Comparison of ENCODE assay signal across 13 cellular contexts in genomic region chr1:41870076-41870562, GRCh38. TPM values are rescaled to one million over a fixed set of nuclear protein-coding genes. Genes with fewer than 3 reads are reported as not detected.
DNase-seq lines count a peak whose midpoint lies in the region; ATAC-seq, FAIRE-seq and TF ChIP-seq lines count a peak whose summit lies in the region.
"Had no signal": no experiment of that assay in that cellular context is flagged by ENCODE, and none has a peak within 500 bp of the region (broad histone marks: within the 10 kb centered on the region; RNA-seq: fewer than 3 reads in every experiment).

No MANE protein-coding gene starts in this region.

- no peak overlapping the region for H3K9ac ChIP-seq in GM12878 (ENCODE audit: control insufficient read depth, insufficient read depth, low read length)
- H3K9ac ChIP-seq: KMS-11 had no signal

- no peaks in the 10 kb centered on the region for H3K27me3 ChIP-seq in GM12878 (replicated peaks in 1 of 2; ENCODE audit: control insufficient read depth in 2 of 2, insufficient read depth in 2 of 2, low read length in 1 of 2)
- H3K27me3 ChIP-seq: ovary had no signal

- BruUV-seq in GM12878 (replicated peaks; lab: Mats Ljungman, UMichigan) = no TSS peak

- SMC1A ChIA-PET in GM12878 (lab: Charles Lee; ENCODE audit: uncharacterized antibody, unreplicated experiment) = interaction anchor here (1.0 to 4.5 kb wide), 9 partner anchors 9 to 296 kb away, joined by 3 to 22 read pairs (median 6); no protein-coding TSS in a partner anchor

- no peaks in the 10 kb centered on the region; a peak in 1 of 4 replicates for H3K36me3 ChIP-seq in GM12878 (ENCODE audit: control insufficient read depth in 2 of 2, insufficient read depth in 2 of 2, low read length in 1 of 2)
- H3K36me3 ChIP-seq: ovary had no signal

- FAIRE-seq in GM12878 (lab: Jason Lieb, UNC) = no peak

- no peak for DNase-seq in activated CD4-positive, CD25-positive, alpha-beta regulatory T cell treated with anti-CD3 and anti-CD28 coated beads, Interleukin-2, amount 50 U/mL, for 72 hours
- DNase-seq in MV-4-11 (lab: John Stamatoyannopoulos, UW) = peak; percentile 79
- DNase-seq in GM12878 (ENCODE audit: low read depth, low spot score) = no peak
- DNase-seq in renal cortical epithelial cell (ENCODE audit: low read depth) = peak; percentile 85
- DNase-seq in NCI-H128 (lab: John Stamatoyannopoulos, UW; ENCODE audit: unreplicated experiment) = no peak
- DNase-seq in NCI-H2081 (lab: John Stamatoyannopoulos, UW) = no peak
- DNase-seq: erythroblast, NCI-H526 treated with DMSO at 0.1 percent for 48 hours, ovary had no signal

- TF ChIP-seq EP300 in GM12878 (IDR thresholded peaks at IDR 0.05; ENCODE audit: borderline replicate concordance in 1 of 2, control insufficient read depth in 1 of 2, low read depth in 2 of 2, low read length in 2 of 2) = peak; percentile 47 to 88; a peak in 2 of 4 replicates

- RAD21 ChIA-PET in GM12878 (lab: Charles Lee; ENCODE audit: unreplicated experiment) = interaction anchor here (0.9 to 2.8 kb wide), 7 partner anchors 12 to 304 kb away, joined by 3 to 10 read pairs (median 5); no protein-coding TSS in a partner anchor

- POLR2A ChIA-PET in GM12878 (lab: Charles Lee) = interaction anchor here (0.9 to 1.2 kb wide), 2 partner anchors 9 to 81 kb away, joined by 3 read pairs; no protein-coding TSS in a partner anchor

- H3K4me3 ChIP-seq in GM12878 = no peak overlapping the region
- H3K4me3 ChIP-seq: ovary had no signal

- no peak for TF ChIP-seq RAD21 in GM12878 (IDR thresholded peaks at IDR 0.05; ENCODE audit: insufficient read depth, low read depth, low read length)

- CTCF ChIA-PET in GM12878 (lab: Yijun Ruan, JAX) = interaction anchor here (0.7 to 4.6 kb wide), 12 partner anchors 11 to 295 kb away, joined by 3 to 35 read pairs (median 6); no protein-coding TSS in a partner anchor

- TF ChIP-seq POLR2A in GM12878 (IDR thresholded peaks at IDR 0.05; ENCODE audit: low read depth, low read length) = no peak

- TF ChIP-seq CTCF in GM12878 (IDR thresholded peaks at IDR 0.05 in 2 of 3, conservative IDR thresholded peaks at IDR 0.05 in 1 of 3; ENCODE audit: control insufficient read depth in 2 of 3, extremely low read depth in 1 of 3, insufficient read depth in 1 of 3, low read depth in 3 of 3, low read length in 3 of 3) = no peak

- no peaks in the 10 kb centered on the region for H3K79me2 ChIP-seq in GM12878 (ENCODE audit: control insufficient read depth, insufficient read depth, low read length)

- peaks cover 19% of the 10 kb centered on the region for H3K4me1 ChIP-seq in GM12878 (ENCODE audit: control insufficient read depth, insufficient read depth, low read length)

- no peak overlapping the region for H2AFZ ChIP-seq in GM12878 (ENCODE audit: control insufficient read depth, low read depth, low read length)

- peak; percentile 70 to 71 for ATAC-seq in activated CD4-positive, CD25-positive, alpha-beta regulatory T cell treated with anti-CD3 and anti-CD28 coated beads, Interleukin-2, amount 50 U/mL, for 24 hours
- ATAC-seq in GM12878 = peak; percentile 73
- ATAC-seq in GM21786 (IDR thresholded peaks at IDR 0.05; ENCODE audit: unreplicated experiment) = no peak
- ATAC-seq: WTC11 had no signal

- 9% methylated on average over 7 of the region's 7 CpGs for WGBS in GM12878 (ENCODE audit: insufficient coverage, insufficient replicate concordance, low lambda C conversion rate, missing lambda C conversion rate)

- peak overlapping the region; percentile 24; the same call in 1 of the 2 replicates for H3K27ac ChIP-seq in GM12878 (ENCODE audit: control insufficient read depth, insufficient read depth)
- H3K27ac ChIP-seq: KMS-11, ovary had no signal

- in situ Hi-C loops in GM12878 (cut with MboI) = no loop called here

- no peaks in the 10 kb centered on the region; the same call in 1 of the 2 replicates for H4K20me1 ChIP-seq in GM12878 (ENCODE audit: control insufficient read depth, insufficient read depth)

- no peak overlapping the region for H3K4me2 ChIP-seq in GM12878 (ENCODE audit: control insufficient read depth, insufficient read depth)
- H3K4me2 ChIP-seq: KMS-11 had no signal

- intact Hi-C loops in GM12878 (cut with micrococcal nuclease; ENCODE audit: unreplicated experiment) = loop anchor here (1.0 kb wide), 1 partner anchor 85 kb away; no protein-coding TSS in a partner anchor

- no peaks in the 10 kb centered on the region for H3K9me3 ChIP-seq in GM12878 (replicated peaks; ENCODE audit: control insufficient read depth, insufficient read depth, low read length)
- H3K9me3 ChIP-seq: ovary had no signal

TF ChIP-seq in GM12878, 131 proteins besides CTCF, POLR2A, EP300 and RAD21 (continues in another document):
- TF ChIP-seq NFIC (IDR thresholded peaks at IDR 0.05; ENCODE audit: low read depth, low read length) (peak; percentile 78), FOS (IDR thresholded peaks at IDR 0.05; ENCODE audit: borderline replicate concordance, extremely low read depth, insufficient read length) (no peak), SPI1 (IDR thresholded peaks at IDR 0.05; ENCODE audit: borderline replicate concordance, insufficient read depth, low read depth, low read length) (peak; percentile 92), PAX8 (IDR thresholded peaks at IDR 0.05) (no peak), TCF3 (IDR thresholded peaks at IDR 0.05; ENCODE audit: borderline replicate concordance, insufficient read depth, low read depth, low read length) (no peak), IKZF1 (conservative IDR thresholded peaks at IDR 0.05) (peak; percentile 54), RB1 (IDR thresholded peaks at IDR 0.05; ENCODE audit: borderline replicate concordance) (no peak), STAT1 (conservative IDR thresholded peaks at IDR 0.05) (no peak), CHD1 (IDR thresholded peaks at IDR 0.05; ENCODE audit: low read depth, low read length) (no peak), CHD4 (IDR thresholded peaks at IDR 0.05) (no peak), CHD2 (IDR thresholded peaks at IDR 0.05; ENCODE audit: borderline replicate concordance, low read depth, low read length) (no peak), CBX3 (IDR thresholded peaks at IDR 0.05; ENCODE audit: borderline replicate concordance, low read depth) (no peak), CREB1 (IDR thresholded peaks at IDR 0.05; ENCODE audit: low read depth) (no peak), SUZ12 (IDR thresholded peaks at IDR 0.05; ENCODE audit: unreplicated experiment) (no peak)
- TF ChIP-seq, protein P1, sequence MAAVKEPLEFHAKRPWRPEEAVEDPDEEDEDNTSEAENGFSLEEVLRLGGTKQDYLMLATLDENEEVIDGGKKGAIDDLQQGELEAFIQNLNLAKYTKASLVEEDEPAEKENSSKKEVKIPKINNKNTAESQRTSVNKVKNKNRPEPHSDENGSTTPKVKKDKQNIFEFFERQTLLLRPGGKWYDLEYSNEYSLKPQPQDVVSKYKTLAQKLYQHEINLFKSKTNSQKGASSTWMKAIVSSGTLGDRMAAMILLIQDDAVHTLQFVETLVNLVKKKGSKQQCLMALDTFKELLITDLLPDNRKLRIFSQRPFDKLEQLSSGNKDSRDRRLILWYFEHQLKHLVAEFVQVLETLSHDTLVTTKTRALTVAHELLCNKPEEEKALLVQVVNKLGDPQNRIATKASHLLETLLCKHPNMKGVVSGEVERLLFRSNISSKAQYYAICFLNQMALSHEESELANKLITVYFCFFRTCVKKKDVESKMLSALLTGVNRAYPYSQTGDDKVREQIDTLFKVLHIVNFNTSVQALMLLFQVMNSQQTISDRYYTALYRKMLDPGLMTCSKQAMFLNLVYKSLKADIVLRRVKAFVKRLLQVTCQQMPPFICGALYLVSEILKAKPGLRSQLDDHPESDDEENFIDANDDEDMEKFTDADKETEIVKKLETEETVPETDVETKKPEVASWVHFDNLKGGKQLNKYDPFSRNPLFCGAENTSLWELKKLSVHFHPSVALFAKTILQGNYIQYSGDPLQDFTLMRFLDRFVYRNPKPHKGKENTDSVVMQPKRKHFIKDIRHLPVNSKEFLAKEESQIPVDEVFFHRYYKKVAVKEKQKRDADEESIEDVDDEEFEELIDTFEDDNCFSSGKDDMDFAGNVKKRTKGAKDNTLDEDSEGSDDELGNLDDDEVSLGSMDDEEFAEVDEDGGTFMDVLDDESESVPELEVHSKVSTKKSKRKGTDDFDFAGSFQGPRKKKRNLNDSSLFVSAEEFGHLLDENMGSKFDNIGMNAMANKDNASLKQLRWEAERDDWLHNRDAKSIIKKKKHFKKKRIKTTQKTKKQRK (IDR thresholded peaks at IDR 0.05; ENCODE audit: low read depth, low read length) = no peak
- TF ChIP-seq, protein P2, sequence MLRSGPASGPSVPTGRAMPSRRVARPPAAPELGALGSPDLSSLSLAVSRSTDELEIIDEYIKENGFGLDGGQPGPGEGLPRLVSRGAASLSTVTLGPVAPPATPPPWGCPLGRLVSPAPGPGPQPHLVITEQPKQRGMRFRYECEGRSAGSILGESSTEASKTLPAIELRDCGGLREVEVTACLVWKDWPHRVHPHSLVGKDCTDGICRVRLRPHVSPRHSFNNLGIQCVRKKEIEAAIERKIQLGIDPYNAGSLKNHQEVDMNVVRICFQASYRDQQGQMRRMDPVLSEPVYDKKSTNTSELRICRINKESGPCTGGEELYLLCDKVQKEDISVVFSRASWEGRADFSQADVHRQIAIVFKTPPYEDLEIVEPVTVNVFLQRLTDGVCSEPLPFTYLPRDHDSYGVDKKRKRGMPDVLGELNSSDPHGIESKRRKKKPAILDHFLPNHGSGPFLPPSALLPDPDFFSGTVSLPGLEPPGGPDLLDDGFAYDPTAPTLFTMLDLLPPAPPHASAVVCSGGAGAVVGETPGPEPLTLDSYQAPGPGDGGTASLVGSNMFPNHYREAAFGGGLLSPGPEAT (IDR thresholded peaks at IDR 0.05; ENCODE audit: low read depth) = peak; percentile 55; the same call in 1 of the 2 replicates

RNA-seq across cellular contexts. Expression of gene HIVEP3, which starts 48.6 kb away (rescaled TPM):
- 42.5 and 46.4 TPM in 2 replicates for total RNA-seq in GM12878 (2013; cell fraction: nucleolus; rRNA removed)
- total RNA-seq in GM12878 (2014; rRNA removed) (2.8 and 2.9 TPM in 2 replicates), GM12878 (2014; rRNA removed; fragmentation: Illumina TruSeq; extraction: Trizol) (3.4 and 3.5 TPM in 2 replicates), GM12878 (2021) (13.6 and 13.8 TPM in 2 replicates), renal cortical epithelial cell (3.3 and 3.6 TPM in 2 replicates)
- polyA plus RNA-seq in GM12878 (2011; ENCODE audit: low read depth) = 1.8 TPM
- polyA plus RNA-seq in GM12878 (2011; rRNA removed) (3.5 and 4.3 TPM in 2 replicates), GM12878 (2014; fragmentation: Illumina TruSeq; extraction: Trizol) (7.4 and 8.6 TPM in 2 replicates), GM12878 (2014; fragmentation: Nextera tagmentation; extraction: Ambion mirVana) (1 to 10 TPM; 1.8 to 2.2 TPM), GM12878 (2014; rRNA removed) (6.0 and 7.7 TPM in 2 replicates), GM12878 (2016; fragmentation: Nextera tagmentation; extraction: Ambion mirVana) (1 to 10 TPM; 3.0 to 4.3 TPM)
- polyA plus RNA-seq in GM12878 (2011; cell fraction: cytosol; rRNA removed) = 5.4 and 6.8 TPM in 2 replicates
- polyA plus RNA-seq in GM12878 (2011; cell fraction: nucleus; rRNA removed) = 7.7 and 9.8 TPM in 2 replicates
- 4.9 and 5.2 TPM in 2 replicates for polyA plus RNA-seq in GM12878 (2012)
- polyA minus RNA-seq in GM12878 (2011; rRNA and poly(A)+ RNA removed) = 11.4 and 11.5 TPM in 2 replicates
- 5.5 and 5.6 TPM in 2 replicates for polyA minus RNA-seq in GM12878 (2011; cell fraction: cytosol; rRNA and poly(A)+ RNA removed)
- 6.0 and 17.6 TPM in 2 replicates for polyA minus RNA-seq in GM12878 (2011; cell fraction: nucleus; rRNA and poly(A)+ RNA removed)

Comparison
In these comparisons a context has a peak if more than half of its experiments do, and no peak if none do; other contexts are left out.
1. DNase-seq: peak in MV-4-11 (single experiment) and renal cortical epithelial cell (single experiment); none in activated CD4-positive, CD25-positive, alpha-beta regulatory T cell treated with anti-CD3 and anti-CD28 coated beads, Interleukin-2, amount 50 U/mL, for 72 hours (single experiment), GM12878 (single experiment), NCI-H128 (single experiment) and NCI-H2081 (0 of 2).